4 cellular contexts compared by ENCODE assay signal in genomic region chr5:145964008-145964407, GRCh38. TPM values are rescaled to one million over a fixed set of nuclear protein-coding genes. Genes with fewer than 3 reads are reported as not detected.
"Had no signal": no experiment of that assay in that cellular context is flagged by ENCODE, and none has a peak within 500 bp of the region (broad histone marks: within the 10 kb centered on the region; RNA-seq: fewer than 3 reads in every experiment).

No MANE protein-coding gene starts in this region.

RNA-seq across cellular contexts. Expression of gene SH3RF2, which starts 27.6 kb away (rescaled TPM):
- total RNA-seq: activated B cell treated with CpG ODN at 0.5 μM for 24 hours; activated CD8-positive, alpha-beta memory T cell treated with anti-CD3 and anti-CD28 coated beads for 36 hours; activated CD8-positive, alpha-beta T cell treated with anti-CD3 and anti-CD28 coated beads for 36 hours; activated CD8-positive, alpha-beta T cell treated with anti-CD3 and anti-CD28 coated beads, Interleukin-2, amount 10 ng/mL, durations not matched to agents 7 days and 5 days had no signal
